In the genomic region with DNA sequence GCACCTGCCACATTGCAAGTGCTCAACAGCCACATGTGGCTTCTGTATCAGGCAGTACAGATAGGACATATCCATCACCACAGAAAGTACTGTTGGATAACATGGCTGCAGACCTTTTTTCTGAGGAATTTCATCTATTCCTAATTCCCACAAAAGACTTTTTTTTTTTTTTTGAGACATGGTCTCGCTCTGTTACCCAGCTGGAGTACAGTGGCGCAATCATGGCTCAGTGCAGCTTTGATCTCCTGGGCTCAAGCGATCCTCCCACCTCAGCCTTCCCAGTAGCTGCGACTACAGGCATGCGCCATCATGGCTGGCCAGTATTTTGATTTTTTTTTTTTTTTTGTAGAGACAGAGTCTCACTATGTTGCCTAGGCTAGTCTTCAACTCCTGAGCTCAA, we compare ENCODE assay signal across 18 cellular contexts.
"Had no signal": no experiment of that assay in that cellular context is flagged by ENCODE, and none has a peak within 500 bp of the region (broad histone marks: within the 10 kb centered on the region; RNA-seq: fewer than 3 reads in every experiment).

No MANE protein-coding gene starts in this region.

- H3K27me3 Mint-ChIP-seq: naive B cell had no signal

- H3K9me3 Mint-ChIP-seq: naive B cell; nephron; stimulated activated effector memory CD8-positive, alpha-beta T cell treated with anti-CD3 and anti-CD28 coated beads, Interleukin-12 subunit alpha, Interleukin-12 subunit beta, amount 100 ng/mL, for 72 hours had no signal

- H3K27ac Mint-ChIP-seq: naive B cell; stimulated activated effector memory CD8-positive, alpha-beta T cell treated with anti-CD3 and anti-CD28 coated beads, Interleukin-12 subunit alpha, Interleukin-12 subunit beta, amount 100 ng/mL, for 72 hours had no signal

- H3K4me3 Mint-ChIP-seq: naive B cell; nephron; stimulated activated effector memory CD8-positive, alpha-beta T cell treated with anti-CD3 and anti-CD28 coated beads, Interleukin-12 subunit alpha, Interleukin-12 subunit beta, amount 100 ng/mL, for 72 hours had no signal

- H3K4me1 Mint-ChIP-seq: naive B cell; nephron; stimulated activated effector memory CD8-positive, alpha-beta T cell treated with anti-CD3 and anti-CD28 coated beads, Interleukin-12 subunit alpha, Interleukin-12 subunit beta, amount 100 ng/mL, for 72 hours had no signal

- DNase-seq: dermis blood vessel endothelial cell; esophagus squamous epithelium; foreskin fibroblast; heart left ventricle; hypothalamus; left ventricle myocardium inferior; lower lobe of right lung; mesenchymal stem cell; naive B cell; retina; right lobe of liver; stimulated activated CD4-positive, alpha-beta T cell treated with anti-CD3 and anti-CD28 coated beads, Interleukin-4, amount 100 ng/mL, for 1 hour; stimulated activated CD8-positive, alpha-beta memory T cell treated with anti-CD3 and anti-CD28 coated beads, Interleukin-4, amount 100 ng/mL, for 48 hours; stimulated activated naive CD8-positive, alpha-beta T cell treated with anti-CD3 and anti-CD28 coated beads, Interleukin-15, Interleukin-2, amounts not matched to agents 100 U/mL and 50 U/mL, for 24 hours; testis; upper lobe of right lung had no signal
